In the genomic region with DNA sequence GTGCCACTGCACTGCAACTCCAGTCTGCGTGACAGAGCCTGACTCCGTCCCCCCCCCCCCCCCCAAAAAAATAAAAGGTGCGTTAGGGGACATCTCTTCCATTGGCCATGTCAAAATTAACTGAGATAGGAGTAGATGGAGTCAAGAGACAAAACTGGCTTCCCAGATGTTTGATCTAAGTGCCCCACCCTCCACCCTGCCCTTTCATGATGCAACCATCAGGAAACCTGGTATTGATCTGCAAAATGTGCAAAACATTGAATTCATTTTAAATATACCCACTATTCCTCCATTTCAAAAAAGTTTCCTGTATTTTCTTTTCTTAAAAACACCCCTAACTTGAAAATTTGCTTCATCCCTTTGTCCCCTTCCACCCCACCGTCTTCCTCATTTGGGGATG, we compare ENCODE assay signal across 20 cellular contexts. TPM values are rescaled to one million over a fixed set of nuclear protein-coding genes. Genes with fewer than 3 reads are reported as not detected.
DNase-seq lines count a peak whose midpoint lies in the region; ATAC-seq and TF ChIP-seq lines count a peak whose summit lies in the region.
"Had no signal": no experiment of that assay in that cellular context is flagged by ENCODE, and none has a peak within 500 bp of the region (broad histone marks: within the 10 kb centered on the region; RNA-seq: fewer than 3 reads in every experiment).

No MANE protein-coding gene starts in this region.

- H3K27me3 ChIP-seq in HCT116 (ENCODE audit: insufficient read depth, low read length): no peaks in the 10 kb centered on the region
- H3K27me3 ChIP-seq: MG63 had no signal

- RAD21 ChIA-PET in HCT116 (lab: Charles Lee; ENCODE audit: low non-redundant PET in 1 of 2, low total read pairs in 2 of 2, uncharacterized antibody in 2 of 2, unreplicated experiment in 2 of 2): no interaction called here

- no peak overlapping the region for H3K4me2 ChIP-seq in HCT116 (ENCODE audit: low read length)

- ATAC-seq in activated CD4-positive, alpha-beta T cell treated with anti-CD3 and anti-CD28 coated beads for 36 hours: no peak
- ATAC-seq in HCT116: no peak
- ATAC-seq: PC-3 had no signal

- TF ChIP-seq RAD21 in HCT116 (IDR thresholded peaks at IDR 0.05; ENCODE audit: low read depth): no peak

- H3K9me3 ChIP-seq in HCT116 (ENCODE audit: control insufficient read depth in 1 of 2, insufficient read depth in 1 of 2, low read depth in 1 of 2, low read length in 2 of 2): no peaks in the 10 kb centered on the region
- H3K9me3 ChIP-seq: MG63 had no signal

- no peaks in the 10 kb centered on the region for H3K4me1 ChIP-seq in HCT116 (ENCODE audit: control insufficient read depth in 1 of 2, insufficient read depth in 2 of 2, low read length in 2 of 2)

- H3K36me3 ChIP-seq in HCT116 (ENCODE audit: control insufficient read depth in 1 of 2, insufficient read depth in 2 of 2, low read length in 2 of 2): no peaks in the 10 kb centered on the region

- H3K36me3 Mint-ChIP-seq in activated CD4-positive, alpha-beta T cell treated with anti-CD3 and anti-CD28 coated beads for 36 hours (ENCODE audit: low read depth): peaks cover 81% of the 10 kb centered on the region
- H3K36me3 Mint-ChIP-seq in activated CD4-positive, alpha-beta memory T cell treated with anti-CD3 and anti-CD28 coated beads, Interleukin-2, amount 10 ng/mL, durations not matched to agents 7 days and 5 days (ENCODE audit: low read depth): peaks cover 86% of the 10 kb centered on the region
- peaks cover 52% of the 10 kb centered on the region for H3K36me3 Mint-ChIP-seq in nephron (ENCODE audit: low read depth)

- 93% methylated on average over 4 of the region's 4 CpGs for WGBS in lower leg skin, 2 donors

- H3K79me2 ChIP-seq in HCT116 (ENCODE audit: insufficient read depth, low read length): no peaks in the 10 kb centered on the region

- H2AFZ ChIP-seq in HCT116 (ENCODE audit: low read depth, low read length, poor library complexity, severe bottlenecking): no peak overlapping the region

- TF ChIP-seq CTCF in HCT116 (IDR thresholded peaks at IDR 0.05 in 2 of 3, conservative IDR thresholded peaks at IDR 0.05 in 1 of 3; ENCODE audit: borderline replicate concordance in 1 of 3, insufficient read depth in 1 of 3, low read depth in 2 of 3, low read length in 2 of 3): no peak
- TF ChIP-seq CTCF in nephron (IDR thresholded peaks at IDR 0.05; ENCODE audit: unreplicated experiment in 3 of 3): no peak
- TF ChIP-seq CTCF in lower leg skin (IDR thresholded peaks at IDR 0.05): no peak

- no peak overlapping the region for H3K9ac ChIP-seq in HCT116 (ENCODE audit: low read length)

- H3K4me3 Mint-ChIP-seq in activated CD4-positive, alpha-beta T cell treated with anti-CD3 and anti-CD28 coated beads for 36 hours: no peak overlapping the region
- H3K4me3 Mint-ChIP-seq in activated CD4-positive, alpha-beta memory T cell treated with anti-CD3 and anti-CD28 coated beads, Interleukin-2, amount 10 ng/mL, durations not matched to agents 7 days and 5 days: no peak overlapping the region
- no peak overlapping the region for H3K4me3 Mint-ChIP-seq in nephron
- H3K4me3 Mint-ChIP-seq: CD14-positive monocyte had no signal

- TF ChIP-seq POLR2A in HCT116 (IDR thresholded peaks at IDR 0.05; ENCODE audit: borderline replicate concordance, extremely low read depth, insufficient read depth, insufficient read length) (no peak), lower leg skin (IDR thresholded peaks at IDR 0.05) (no peak)

- no TSS peak for BruUV-seq in HCT116 (replicated peaks; lab: Mats Ljungman, UMichigan)

- no peak for DNase-seq in activated CD4-positive, alpha-beta T cell treated with anti-CD3 and anti-CD28 coated beads for 36 hours
- DNase-seq in activated CD4-positive, alpha-beta T cell treated with anti-CD3 and anti-CD28 coated beads, Interleukin-2, amount 50 U/mL, for 4 hours: no peak
- DNase-seq in HCT116 (ENCODE audit: low read depth, low spot score): no peak
- DNase-seq in activated CD4-positive, alpha-beta memory T cell treated with anti-CD3 and anti-CD28 coated beads, Interleukin-2, amount 10 ng/mL, durations not matched to agents 7 days and 5 days: no peak
- DNase-seq in cerebellar cortex (ENCODE audit: low spot score): no peak
- DNase-seq in EL: no peak
- DNase-seq in lower leg skin (ENCODE audit: low spot score in 2 of 2): no peak
- DNase-seq: 8988T, AML-193, MG63, NCI-H1048, NCI-H1417 treated with DMSO at 0.1 percent for 48 hours, NCI-H187, NCI-H446, NCI-H526, PC-3, RPMI8226, SHP77 had no signal

- H3K4me1 Mint-ChIP-seq in activated CD4-positive, alpha-beta T cell treated with anti-CD3 and anti-CD28 coated beads for 36 hours: peaks cover 70% of the 10 kb centered on the region
- H3K4me1 Mint-ChIP-seq in activated CD4-positive, alpha-beta memory T cell treated with anti-CD3 and anti-CD28 coated beads, Interleukin-2, amount 10 ng/mL, durations not matched to agents 7 days and 5 days: peaks cover 51% of the 10 kb centered on the region
- peaks cover 42% of the 10 kb centered on the region for H3K4me1 Mint-ChIP-seq in nephron

- intact Hi-C loops in activated CD4-positive, alpha-beta T cell treated with anti-CD3 and anti-CD28 coated beads for 36 hours (cut with DNase I, micrococcal nuclease): loop anchor here in 1 of 2 experiments (2.0 kb wide), 1 partner anchor 14 kb away; no protein-coding TSS in a partner anchor
- intact Hi-C loops in HCT116 (cut with micrococcal nuclease): no loop called here
- intact Hi-C loops in lower leg skin (cut with DNase I; ENCODE audit: low total_unique reads): no loop called here

- H3K27ac ChIP-seq in HCT116 (ENCODE audit: low read depth, low read length): no peak overlapping the region

- no peaks in the 10 kb centered on the region for H4K20me1 ChIP-seq in HCT116 (ENCODE audit: insufficient read depth)

- H3K4me3 ChIP-seq in HCT116 (replicated peaks in 1 of 2; ENCODE audit: low read depth in 1 of 2, low read length in 2 of 2) (no peak overlapping the region), lower leg skin (ENCODE audit: low read depth, poor library complexity, severe bottlenecking) (no peak overlapping the region)
- H3K4me3 ChIP-seq: MG63 had no signal

- no peaks in the 10 kb centered on the region for H3K27me3 Mint-ChIP-seq in activated CD4-positive, alpha-beta T cell treated with anti-CD3 and anti-CD28 coated beads for 36 hours
- no peaks in the 10 kb centered on the region for H3K27me3 Mint-ChIP-seq in activated CD4-positive, alpha-beta memory T cell treated with anti-CD3 and anti-CD28 coated beads, Interleukin-2, amount 10 ng/mL, durations not matched to agents 7 days and 5 days
- no peaks in the 10 kb centered on the region for H3K27me3 Mint-ChIP-seq in nephron (ENCODE audit: low read depth)

- POLR2A ChIA-PET in activated CD4-positive, alpha-beta T cell treated with anti-CD3 and anti-CD28 coated beads for 36 hours (lab: Charles Lee): no interaction called here
- POLR2A ChIA-PET in HCT116 (lab: Charles Lee): no interaction called here
- POLR2A ChIA-PET in activated CD4-positive, alpha-beta memory T cell treated with anti-CD3 and anti-CD28 coated beads, Interleukin-2, amount 10 ng/mL, durations not matched to agents 7 days and 5 days (lab: Charles Lee): no interaction called here

- H3K27ac Mint-ChIP-seq in activated CD4-positive, alpha-beta T cell treated with anti-CD3 and anti-CD28 coated beads for 36 hours: peak overlapping the region; percentile 47
- peak overlapping the region; percentile 41 for H3K27ac Mint-ChIP-seq in activated CD4-positive, alpha-beta memory T cell treated with anti-CD3 and anti-CD28 coated beads, Interleukin-2, amount 10 ng/mL, durations not matched to agents 7 days and 5 days
- H3K27ac Mint-ChIP-seq in nephron: peak overlapping the region; percentile 56 to 81 (median 74)

- CTCF ChIA-PET in activated CD4-positive, alpha-beta T cell treated with anti-CD3 and anti-CD28 coated beads for 36 hours (lab: Charles Lee): no interaction called here
- CTCF ChIA-PET in HCT116 (lab: Charles Lee): no interaction called here
- CTCF ChIA-PET in activated CD4-positive, alpha-beta memory T cell treated with anti-CD3 and anti-CD28 coated beads, Interleukin-2, amount 10 ng/mL, durations not matched to agents 7 days and 5 days (lab: Charles Lee): no interaction called here

- H3K9me2 ChIP-seq in HCT116 (ENCODE audit: insufficient read depth): no peaks in the 10 kb centered on the region

- peaks cover 5% of the 10 kb centered on the region for H3K9me3 Mint-ChIP-seq in activated CD4-positive, alpha-beta T cell treated with anti-CD3 and anti-CD28 coated beads for 36 hours (ENCODE audit: low read depth)
- peaks cover 6% of the 10 kb centered on the region for H3K9me3 Mint-ChIP-seq in activated CD4-positive, alpha-beta memory T cell treated with anti-CD3 and anti-CD28 coated beads, Interleukin-2, amount 10 ng/mL, durations not matched to agents 7 days and 5 days
- H3K9me3 Mint-ChIP-seq in nephron: no peaks in the 10 kb centered on the region

TF ChIP-seq in HCT116, 20 proteins besides CTCF, POLR2A, EP300 and RAD21 (continues in another document):
- TF ChIP-seq POLR2AphosphoS5 (IDR thresholded peaks at IDR 0.05; ENCODE audit: low read depth, low read length) (no peak), TCF7L2 (IDR thresholded peaks at IDR 0.05; ENCODE audit: borderline replicate concordance, extremely low read depth, insufficient read depth, insufficient read length) (no peak), CEBPB (IDR thresholded peaks at IDR 0.05; ENCODE audit: low read depth) (peak; percentile 45; the same call in 1 of the 2 replicates), ELF1 (IDR thresholded peaks at IDR 0.05; ENCODE audit: borderline replicate concordance, low read depth) (no peak), FOSL1 (IDR thresholded peaks at IDR 0.05; ENCODE audit: low read depth) (no peak), SRF (IDR thresholded peaks at IDR 0.05; ENCODE audit: low read depth) (no peak)

RNA-seq across cellular contexts. Expression of gene ARID5B, which starts 17.5 kb away (rescaled TPM):
- total RNA-seq in activated CD4-positive, alpha-beta T cell treated with anti-CD3 and anti-CD28 coated beads for 36 hours: 100 to 1,000 TPM in 1 of 2 experiments, 10 to 100 TPM in 1; 73.8 to 106 TPM
- total RNA-seq in HCT116 (2021; ENCODE audit: unreplicated experiment): 4.7 TPM
- 0.59 and 0.91 TPM in 2 replicates for polyA plus RNA-seq in HCT116 (2012)
- 10 to 100 TPM; 71.1 to 73.9 TPM for total RNA-seq in activated CD4-positive, alpha-beta memory T cell treated with anti-CD3 and anti-CD28 coated beads, Interleukin-2, amount 10 ng/mL, durations not matched to agents 7 days and 5 days
- 100 to 1,000 TPM in 1 of 4 donors, 10 to 100 TPM in 3; 47.2 to 127 (median 62.8) TPM for total RNA-seq in lower leg skin
